Comparison of ENCODE assay signal across 2 cellular contexts in the genomic region with DNA sequence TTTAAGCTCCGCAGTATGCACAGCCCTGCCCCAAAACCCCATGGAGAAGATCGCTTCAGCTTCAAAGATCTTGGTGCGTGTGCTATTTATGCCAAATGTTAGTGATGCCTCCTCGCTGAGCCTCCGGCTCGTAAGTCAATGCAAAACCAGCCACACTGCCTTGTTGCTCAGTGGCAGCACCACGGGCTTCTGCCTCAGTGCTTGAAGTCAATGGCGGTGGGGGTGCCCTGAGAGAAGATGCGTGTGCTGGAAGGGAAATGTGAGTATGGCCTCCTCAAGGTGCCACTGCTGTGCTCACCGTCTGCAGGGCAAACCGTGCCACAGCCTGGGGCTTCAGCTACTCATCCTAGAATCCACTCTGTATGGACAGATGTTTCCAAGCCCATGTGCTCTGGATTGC.
TF ChIP-seq lines count a peak whose summit lies in the region.

No MANE protein-coding gene starts in this region.

TF ChIP-seq in liver, 16 proteins besides CTCF, POLR2A, EP300 and RAD21 (continued from another document):
- TF ChIP-seq, protein P1, sequence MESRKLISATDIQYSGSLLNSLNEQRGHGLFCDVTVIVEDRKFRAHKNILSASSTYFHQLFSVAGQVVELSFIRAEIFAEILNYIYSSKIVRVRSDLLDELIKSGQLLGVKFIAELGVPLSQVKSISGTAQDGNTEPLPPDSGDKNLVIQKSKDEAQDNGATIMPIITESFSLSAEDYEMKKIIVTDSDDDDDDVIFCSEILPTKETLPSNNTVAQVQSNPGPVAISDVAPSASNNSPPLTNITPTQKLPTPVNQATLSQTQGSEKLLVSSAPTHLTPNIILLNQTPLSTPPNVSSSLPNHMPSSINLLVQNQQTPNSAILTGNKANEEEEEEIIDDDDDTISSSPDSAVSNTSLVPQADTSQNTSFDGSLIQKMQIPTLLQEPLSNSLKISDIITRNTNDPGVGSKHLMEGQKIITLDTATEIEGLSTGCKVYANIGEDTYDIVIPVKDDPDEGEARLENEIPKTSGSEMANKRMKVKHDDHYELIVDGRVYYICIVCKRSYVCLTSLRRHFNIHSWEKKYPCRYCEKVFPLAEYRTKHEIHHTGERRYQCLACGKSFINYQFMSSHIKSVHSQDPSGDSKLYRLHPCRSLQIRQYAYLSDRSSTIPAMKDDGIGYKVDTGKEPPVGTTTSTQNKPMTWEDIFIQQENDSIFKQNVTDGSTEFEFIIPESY (IDR thresholded peaks at IDR 0.05) = no peak
- TF ChIP-seq FOXA1 (IDR thresholded peaks at IDR 0.05) = no peak
- no peak for TF ChIP-seq RXRA (IDR thresholded peaks at IDR 0.05)
- no peak for TF ChIP-seq YY1 (IDR thresholded peaks at IDR 0.05)
- TF ChIP-seq, protein P2, sequence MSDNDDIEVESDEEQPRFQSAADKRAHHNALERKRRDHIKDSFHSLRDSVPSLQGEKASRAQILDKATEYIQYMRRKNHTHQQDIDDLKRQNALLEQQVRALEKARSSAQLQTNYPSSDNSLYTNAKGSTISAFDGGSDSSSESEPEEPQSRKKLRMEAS (IDR thresholded peaks at IDR 0.05) = no peak
TF ChIP-seq in liver: peak in this region for 0.

TF ChIP-seq in HepG2, 621 proteins besides CTCF, POLR2A, EP300 and RAD21 (continued from another document):
- TF ChIP-seq, protein P3, sequence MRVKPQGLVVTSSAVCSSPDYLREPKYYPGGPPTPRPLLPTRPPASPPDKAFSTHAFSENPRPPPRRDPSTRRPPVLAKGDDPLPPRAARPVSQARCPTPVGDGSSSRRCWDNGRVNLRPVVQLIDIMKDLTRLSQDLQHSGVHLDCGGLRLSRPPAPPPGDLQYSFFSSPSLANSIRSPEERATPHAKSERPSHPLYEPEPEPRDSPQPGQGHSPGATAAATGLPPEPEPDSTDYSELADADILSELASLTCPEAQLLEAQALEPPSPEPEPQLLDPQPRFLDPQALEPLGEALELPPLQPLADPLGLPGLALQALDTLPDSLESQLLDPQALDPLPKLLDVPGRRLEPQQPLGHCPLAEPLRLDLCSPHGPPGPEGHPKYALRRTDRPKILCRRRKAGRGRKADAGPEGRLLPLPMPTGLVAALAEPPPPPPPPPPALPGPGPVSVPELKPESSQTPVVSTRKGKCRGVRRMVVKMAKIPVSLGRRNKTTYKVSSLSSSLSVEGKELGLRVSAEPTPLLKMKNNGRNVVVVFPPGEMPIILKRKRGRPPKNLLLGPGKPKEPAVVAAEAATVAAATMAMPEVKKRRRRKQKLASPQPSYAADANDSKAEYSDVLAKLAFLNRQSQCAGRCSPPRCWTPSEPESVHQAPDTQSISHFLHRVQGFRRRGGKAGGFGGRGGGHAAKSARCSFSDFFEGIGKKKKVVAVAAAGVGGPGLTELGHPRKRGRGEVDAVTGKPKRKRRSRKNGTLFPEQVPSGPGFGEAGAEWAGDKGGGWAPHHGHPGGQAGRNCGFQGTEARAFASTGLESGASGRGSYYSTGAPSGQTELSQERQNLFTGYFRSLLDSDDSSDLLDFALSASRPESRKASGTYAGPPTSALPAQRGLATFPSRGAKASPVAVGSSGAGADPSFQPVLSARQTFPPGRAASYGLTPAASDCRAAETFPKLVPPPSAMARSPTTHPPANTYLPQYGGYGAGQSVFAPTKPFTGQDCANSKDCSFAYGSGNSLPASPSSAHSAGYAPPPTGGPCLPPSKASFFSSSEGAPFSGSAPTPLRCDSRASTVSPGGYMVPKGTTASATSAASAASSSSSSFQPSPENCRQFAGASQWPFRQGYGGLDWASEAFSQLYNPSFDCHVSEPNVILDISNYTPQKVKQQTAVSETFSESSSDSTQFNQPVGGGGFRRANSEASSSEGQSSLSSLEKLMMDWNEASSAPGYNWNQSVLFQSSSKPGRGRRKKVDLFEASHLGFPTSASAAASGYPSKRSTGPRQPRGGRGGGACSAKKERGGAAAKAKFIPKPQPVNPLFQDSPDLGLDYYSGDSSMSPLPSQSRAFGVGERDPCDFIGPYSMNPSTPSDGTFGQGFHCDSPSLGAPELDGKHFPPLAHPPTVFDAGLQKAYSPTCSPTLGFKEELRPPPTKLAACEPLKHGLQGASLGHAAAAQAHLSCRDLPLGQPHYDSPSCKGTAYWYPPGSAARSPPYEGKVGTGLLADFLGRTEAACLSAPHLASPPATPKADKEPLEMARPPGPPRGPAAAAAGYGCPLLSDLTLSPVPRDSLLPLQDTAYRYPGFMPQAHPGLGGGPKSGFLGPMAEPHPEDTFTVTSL (CRISPR knock-in tag; IDR thresholded peaks at IDR 0.05; ENCODE audit: borderline replicate concordance) = no peak
- TF ChIP-seq HDAC2 (CRISPR knock-in tag; IDR thresholded peaks at IDR 0.05) (no peak), ISL2 (CRISPR knock-in tag; IDR thresholded peaks at IDR 0.05) (no peak), HOXA7 (CRISPR knock-in tag; IDR thresholded peaks at IDR 0.05) (no peak), HCFC1 (IDR thresholded peaks at IDR 0.05; ENCODE audit: low read depth, low read length) (no peak), SP1 (IDR thresholded peaks at IDR 0.05) (no peak), SP1 (CRISPR knock-in tag; IDR thresholded peaks at IDR 0.05) (no peak), FOSL2 (CRISPR knock-in tag; IDR thresholded peaks at IDR 0.05) (no peak), ETV6 (CRISPR knock-in tag; conservative IDR thresholded peaks at IDR 0.05) (no peak), RFX3 (CRISPR knock-in tag; IDR thresholded peaks at IDR 0.05) (no peak), ZNF747 (CRISPR knock-in tag; IDR thresholded peaks at IDR 0.05; ENCODE audit: borderline replicate concordance) (no peak), KLF13 (CRISPR knock-in tag; IDR thresholded peaks at IDR 0.05) (no peak), KAT2B (IDR thresholded peaks at IDR 0.05; ENCODE audit: borderline replicate concordance, low read depth, low read length) (no peak)
- TF ChIP-seq, protein P4, sequence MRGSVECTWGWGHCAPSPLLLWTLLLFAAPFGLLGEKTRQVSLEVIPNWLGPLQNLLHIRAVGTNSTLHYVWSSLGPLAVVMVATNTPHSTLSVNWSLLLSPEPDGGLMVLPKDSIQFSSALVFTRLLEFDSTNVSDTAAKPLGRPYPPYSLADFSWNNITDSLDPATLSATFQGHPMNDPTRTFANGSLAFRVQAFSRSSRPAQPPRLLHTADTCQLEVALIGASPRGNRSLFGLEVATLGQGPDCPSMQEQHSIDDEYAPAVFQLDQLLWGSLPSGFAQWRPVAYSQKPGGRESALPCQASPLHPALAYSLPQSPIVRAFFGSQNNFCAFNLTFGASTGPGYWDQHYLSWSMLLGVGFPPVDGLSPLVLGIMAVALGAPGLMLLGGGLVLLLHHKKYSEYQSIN (CRISPR knock-in tag; IDR thresholded peaks at IDR 0.05; ENCODE audit: borderline replicate concordance) = no peak
- TF ChIP-seq, protein P5, sequence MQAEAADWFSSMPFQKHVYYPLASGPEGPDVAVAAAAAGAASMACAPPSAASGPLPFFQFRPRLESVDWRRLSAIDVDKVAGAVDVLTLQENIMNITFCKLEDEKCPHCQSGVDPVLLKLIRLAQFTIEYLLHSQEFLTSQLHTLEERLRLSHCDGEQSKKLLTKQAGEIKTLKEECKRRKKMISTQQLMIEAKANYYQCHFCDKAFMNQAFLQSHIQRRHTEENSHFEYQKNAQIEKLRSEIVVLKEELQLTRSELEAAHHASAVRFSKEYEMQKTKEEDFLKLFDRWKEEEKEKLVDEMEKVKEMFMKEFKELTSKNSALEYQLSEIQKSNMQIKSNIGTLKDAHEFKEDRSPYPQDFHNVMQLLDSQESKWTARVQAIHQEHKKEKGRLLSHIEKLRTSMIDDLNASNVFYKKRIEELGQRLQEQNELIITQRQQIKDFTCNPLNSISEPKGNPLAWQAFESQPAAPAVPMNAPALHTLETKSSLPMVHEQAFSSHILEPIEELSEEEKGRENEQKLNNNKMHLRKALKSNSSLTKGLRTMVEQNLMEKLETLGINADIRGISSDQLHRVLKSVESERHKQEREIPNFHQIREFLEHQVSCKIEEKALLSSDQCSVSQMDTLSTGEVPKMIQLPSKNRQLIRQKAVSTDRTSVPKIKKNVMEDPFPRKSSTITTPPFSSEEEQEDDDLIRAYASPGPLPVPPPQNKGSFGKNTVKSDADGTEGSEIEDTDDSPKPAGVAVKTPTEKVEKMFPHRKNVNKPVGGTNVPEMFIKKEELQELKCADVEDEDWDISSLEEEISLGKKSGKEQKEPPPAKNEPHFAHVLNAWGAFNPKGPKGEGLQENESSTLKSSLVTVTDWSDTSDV (CRISPR knock-in tag; IDR thresholded peaks at IDR 0.05) = no peak
